18 cellular contexts compared by ENCODE assay signal in the genomic region with DNA sequence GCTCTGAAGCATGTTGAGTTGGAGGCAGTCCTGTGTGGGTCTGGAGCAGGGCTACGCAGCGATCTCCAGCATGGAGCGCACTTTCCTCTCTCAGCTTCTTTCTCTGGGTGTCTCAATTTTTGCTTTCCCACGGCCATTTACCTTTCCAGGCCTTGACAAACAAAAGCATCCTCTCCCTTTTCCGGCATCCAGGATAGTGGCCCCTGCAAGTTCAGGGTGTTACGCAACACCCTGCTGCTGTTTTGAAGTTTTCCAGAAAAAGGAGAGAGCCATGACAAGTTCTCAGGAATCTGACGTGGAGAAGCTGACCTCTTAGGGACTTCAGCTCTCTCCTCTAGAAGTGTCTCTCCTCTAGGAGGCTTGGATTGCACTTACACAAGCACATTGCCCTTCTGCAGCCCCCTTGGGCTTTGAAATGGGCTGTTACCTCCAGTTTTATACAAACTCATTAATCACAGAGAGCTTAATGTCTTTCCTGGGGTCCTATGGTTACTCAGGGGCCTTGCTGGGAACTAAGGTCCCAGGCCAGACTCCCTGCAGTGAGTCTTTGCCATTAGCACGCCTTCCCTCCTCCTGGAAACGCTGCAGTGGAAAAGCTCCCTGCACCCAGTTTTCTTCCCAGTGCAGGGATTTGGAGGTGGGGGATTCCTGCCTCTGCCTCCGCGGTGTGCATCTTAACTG.
DNase-seq lines count a peak whose midpoint lies in the region; ATAC-seq and TF ChIP-seq lines count a peak whose summit lies in the region.
"Had no signal": no experiment of that assay in that cellular context is flagged by ENCODE, and none has a peak within 500 bp of the region (broad histone marks: within the 10 kb centered on the region; RNA-seq: fewer than 3 reads in every experiment).

No MANE protein-coding gene starts in this region.

- dilution Hi-C loops in mammary epithelial cell (cut with HindIII; ENCODE audit: low sequenced_read_pairs), result no loop called here

- CTCF ChIA-PET in MCF 10A (lab: Yijun Ruan, JAX) (interaction anchor here (0.6 to 1.3 kb wide), 4 partner anchors 9 to 1578 kb away, joined by 3 to 5 read pairs (median 4); a partner anchor contains a TSS), mammary epithelial cell (lab: Charles Lee; ENCODE audit: low non-redundant PET) (no interaction called here)

- TF ChIP-seq CTCF in MCF 10A (IDR thresholded peaks at IDR 0.05; ENCODE audit: unreplicated experiment), result no peak
- no peak for TF ChIP-seq CTCF in mammary epithelial cell (conservative IDR thresholded peaks at IDR 0.05 in 1 of 2, IDR thresholded peaks at IDR 0.05 in 1 of 2; ENCODE audit: extremely low read depth in 1 of 2, insufficient read depth in 1 of 2, low read depth in 1 of 2, low read length in 2 of 2)
- no peak for TF ChIP-seq CTCF in breast epithelium (IDR thresholded peaks at IDR 0.05)
- no peak for TF ChIP-seq CTCF in type B pancreatic cell (conservative IDR thresholded peaks at IDR 0.05)

- H3K27ac ChIP-seq in mammary epithelial cell (ENCODE audit: insufficient read depth, low read depth, low read length) (no peak overlapping the region), breast epithelium (peak overlapping the region; percentile 72 to 78)
- H3K27ac ChIP-seq: 22Rv1, GM23248 had no signal

- no peak overlapping the region for H3K9ac ChIP-seq in mammary epithelial cell (ENCODE audit: insufficient read depth, low read length)
- H3K9ac ChIP-seq: GM23248 had no signal

- TF ChIP-seq POLR2A in breast epithelium (IDR thresholded peaks at IDR 0.05), result no peak

- H3K9me3 ChIP-seq in mammary epithelial cell (replicated peaks; ENCODE audit: insufficient read depth, low read length), result no peaks in the 10 kb centered on the region
- H3K9me3 ChIP-seq in breast epithelium, result no peaks in the 10 kb centered on the region

- intact Hi-C loops in MCF 10A (cut with micrococcal nuclease) (no loop called here), mammary epithelial cell (cut with micrococcal nuclease) (no loop called here), breast epithelium (cut with DNase I; ENCODE audit: low total_unique reads) (no loop called here)

- H3K4me3 ChIP-seq in mammary epithelial cell (replicated peaks in 1 of 3; ENCODE audit: insufficient read depth in 1 of 3, low read depth in 2 of 3, low read length in 3 of 3), result no peak overlapping the region
- no peak overlapping the region for H3K4me3 ChIP-seq in breast epithelium
- H3K4me3 ChIP-seq: GM12878, GM23248 had no signal

- BruUV-seq in MCF 10A (replicated peaks; lab: Mats Ljungman, UMichigan), result no TSS peak
- BruUV-seq in mammary epithelial cell (replicated peaks; lab: Mats Ljungman, UMichigan), result no TSS peak

- H3K4me2 ChIP-seq in mammary epithelial cell (ENCODE audit: insufficient read depth, low read depth, low read length), result no peak overlapping the region

- WGBS in mammary epithelial cell (ENCODE audit: low coverage, missing lambda C conversion rate), result 98% methylated on average over 7 of the region's 11 CpGs

- H3K27me3 ChIP-seq in mammary epithelial cell (ENCODE audit: insufficient read depth, low read length) (no peaks in the 10 kb centered on the region), breast epithelium (no peaks in the 10 kb centered on the region)

- no peaks in the 10 kb centered on the region for H3K79me2 ChIP-seq in mammary epithelial cell (ENCODE audit: insufficient read depth, low read length)

- H3K4me1 Mint-ChIP-seq in MCF 10A (ENCODE audit: insufficient read depth, unreplicated experiment) (no peaks in the 10 kb centered on the region), type B pancreatic cell (ENCODE audit: unreplicated experiment) (peaks cover 48% of the 10 kb centered on the region)
- H3K4me1 Mint-ChIP-seq in naive thymus-derived CD8-positive, alpha-beta T cell, result peaks cover 0 to 2% (median 0%) of the 10 kb centered on the region in 4 donors

- in situ Hi-C loops in mammary epithelial cell (cut with MboI; ENCODE audit: low sequenced_read_pairs in 2 of 2), result no loop called here

- ATAC-seq in naive thymus-derived CD8-positive, alpha-beta T cell, result no peak
- ATAC-seq: CD8-positive, alpha-beta T cell; GM12878 had no signal

- DNase-seq in MCF 10A (ENCODE audit: unreplicated experiment), result peak; percentile 8
- DNase-seq in mammary epithelial cell, result no peak
- DNase-seq in breast epithelium (ENCODE audit: low spot score in 2 of 2), result no peak
- DNase-seq in left kidney (ENCODE audit: low read depth, low spot score), result peak; percentile 70
- DNase-seq in type B pancreatic cell (ENCODE audit: extremely low spot score, unreplicated experiment), result no peak
- DNase-seq in T-helper 9 cell, result no peak
- DNase-seq in naive thymus-derived CD8-positive, alpha-beta T cell, result no peak
- DNase-seq in activated effector memory CD4-positive, alpha-beta T cell treated with Interleukin-2 at 50 U/mL for 16 hours, result no peak
- DNase-seq: CD8-positive, alpha-beta T cell; DND-41; GDM1; GM23248; KBM-7; NCI-H1436; NCI-H2029 treated with DMSO at 0.1 percent for 48 hours; NCI-H774 had no signal

- H2AFZ ChIP-seq in mammary epithelial cell (ENCODE audit: low read depth, low read length), result no peak overlapping the region
- H2AFZ ChIP-seq: GM23248 had no signal

- POLR2A ChIA-PET in MCF 10A (lab: Yijun Ruan, JAX), result no interaction called here
- POLR2A ChIA-PET in naive thymus-derived CD8-positive, alpha-beta T cell (lab: Charles Lee), result no interaction called here

- H3K9me3 Mint-ChIP-seq in MCF 10A (ENCODE audit: unreplicated experiment) (no peaks in the 10 kb centered on the region), type B pancreatic cell (peaks cover 4% of the 10 kb centered on the region)
- H3K9me3 Mint-ChIP-seq in naive thymus-derived CD8-positive, alpha-beta T cell, result no peaks in the 10 kb centered on the region
- H3K9me3 Mint-ChIP-seq: CD8-positive, alpha-beta T cell had no signal

- peaks cover 8% of the 10 kb centered on the region for H3K4me1 ChIP-seq in mammary epithelial cell (ENCODE audit: insufficient read depth, low read length)
- H3K4me1 ChIP-seq in breast epithelium, result no peaks in the 10 kb centered on the region

- no peaks in the 10 kb centered on the region for H3K36me3 ChIP-seq in mammary epithelial cell (ENCODE audit: insufficient read depth, low read length)
- H3K36me3 ChIP-seq in breast epithelium, result no peaks in the 10 kb centered on the region

- no peaks in the 10 kb centered on the region for H3K36me3 Mint-ChIP-seq in MCF 10A (ENCODE audit: insufficient read depth, unreplicated experiment)
- peaks cover 12% of the 10 kb centered on the region for H3K36me3 Mint-ChIP-seq in type B pancreatic cell
- no peaks in the 10 kb centered on the region for H3K36me3 Mint-ChIP-seq in naive thymus-derived CD8-positive, alpha-beta T cell
- H3K36me3 Mint-ChIP-seq: CD8-positive, alpha-beta T cell had no signal

- H3K4me3 Mint-ChIP-seq in MCF 10A (ENCODE audit: unreplicated experiment) (no peak overlapping the region), type B pancreatic cell (peak overlapping the region; percentile 32)
- H3K4me3 Mint-ChIP-seq in naive thymus-derived CD8-positive, alpha-beta T cell, result no peak overlapping the region
- H3K4me3 Mint-ChIP-seq: CD8-positive, alpha-beta T cell had no signal

- H3K27me3 Mint-ChIP-seq in MCF 10A (ENCODE audit: insufficient read depth, unreplicated experiment), result no peaks in the 10 kb centered on the region
- peaks cover 3% of the 10 kb centered on the region for H3K27me3 Mint-ChIP-seq in type B pancreatic cell
- peaks cover 2 to 32% (median 8%) of the 10 kb centered on the region in 5 donors for H3K27me3 Mint-ChIP-seq in naive thymus-derived CD8-positive, alpha-beta T cell

- H3K27ac Mint-ChIP-seq in MCF 10A (ENCODE audit: low read depth, unreplicated experiment) (no peak overlapping the region), type B pancreatic cell (peak overlapping the region; percentile 87)
- H3K27ac Mint-ChIP-seq in naive thymus-derived CD8-positive, alpha-beta T cell, result no peak overlapping the region
- H3K27ac Mint-ChIP-seq: CD8-positive, alpha-beta T cell had no signal

- no peaks in the 10 kb centered on the region for H4K20me1 ChIP-seq in mammary epithelial cell (ENCODE audit: insufficient read depth, low read length)

Comparison
In these comparisons a context has a peak if more than half of its experiments do, and no peak if none do; other contexts are left out.
1. DNase-seq: peak in MCF 10A (single experiment) and left kidney (single experiment); none in mammary epithelial cell (single experiment), breast epithelium (0 of 2), type B pancreatic cell (single experiment), T-helper 9 cell (single experiment), naive thymus-derived CD8-positive, alpha-beta T cell (0 of 10) and activated effector memory CD4-positive, alpha-beta T cell treated with Interleukin-2 at 50 U/mL for 16 hours (single experiment).